30 cellular contexts compared by ENCODE assay signal in genomic region chr21:25688284-25689035, GRCh38. TPM values are rescaled to one million over a fixed set of nuclear protein-coding genes. Genes with fewer than 3 reads are reported as not detected.
DNase-seq lines count a peak whose midpoint lies in the region; ATAC-seq and TF ChIP-seq lines count a peak whose summit lies in the region.
"Had no signal": no experiment of that assay in that cellular context is flagged by ENCODE, and none has a peak within 500 bp of the region (broad histone marks: within the 10 kb centered on the region; RNA-seq: fewer than 3 reads in every experiment).

No MANE protein-coding gene starts in this region.

- peaks cover 2% of the 10 kb centered on the region for H3K27me3 Mint-ChIP-seq in activated T-cell treated with anti-CD3 and anti-CD28 coated beads, Interleukin-2, amount 50 U/mL, for 24 hours
- H3K27me3 Mint-ChIP-seq: activated B cell treated with CpG ODN at 0.5 μM for 24 hours; CD4-positive, alpha-beta memory T cell; naive B cell had no signal

- no peaks in the 10 kb centered on the region for H3K9me3 Mint-ChIP-seq in activated T-cell treated with anti-CD3 and anti-CD28 coated beads, Interleukin-2, amount 50 U/mL, for 24 hours
- H3K9me3 Mint-ChIP-seq: activated B cell treated with CpG ODN at 0.5 μM for 24 hours; activated naive CD8-positive, alpha-beta T cell treated with anti-CD3 and anti-CD28 coated beads for 36 hours; activated T-helper 2 cell treated with anti-CD3 and anti-CD28 coated beads, Interferon-gamma antibody, Interleukin-2, Interleukin-4, amounts not matched to agents 10 μg/mL and 5 μg/mL and 100 μg/mL, durations not matched to agents 14 hours and 24 hours and 36 hours; central memory CD8-positive, alpha-beta T cell; HFFc6; IgD-negative memory B cell; naive B cell had no signal

- no peaks in the 10 kb centered on the region for H3K36me3 Mint-ChIP-seq in activated T-cell treated with anti-CD3 and anti-CD28 coated beads, Interleukin-2, amount 50 U/mL, for 24 hours (ENCODE audit: low read depth)
- H3K36me3 Mint-ChIP-seq: activated naive CD8-positive, alpha-beta T cell treated with anti-CD3 and anti-CD28 coated beads for 36 hours; CD4-positive, alpha-beta memory T cell; IgD-negative memory B cell; naive B cell had no signal

- H3K27ac Mint-ChIP-seq in activated T-cell treated with anti-CD3 and anti-CD28 coated beads, Interleukin-2, amount 50 U/mL, for 24 hours: no peak overlapping the region
- H3K27ac Mint-ChIP-seq: activated B cell treated with CpG ODN at 0.5 μM for 24 hours; activated naive CD8-positive, alpha-beta T cell treated with anti-CD3 and anti-CD28 coated beads for 36 hours; activated T-helper 2 cell treated with anti-CD3 and anti-CD28 coated beads, Interferon-gamma antibody, Interleukin-2, Interleukin-4, amounts not matched to agents 10 μg/mL and 5 μg/mL and 100 μg/mL, durations not matched to agents 14 hours and 24 hours and 36 hours; HFFc6; IgD-negative memory B cell; naive B cell had no signal

- intact Hi-C loops in heart right ventricle (cut with DNase I): loop anchor here in 1 of 10 donors (5.0 kb wide), 1 partner anchor 46 kb away; no protein-coding TSS in a partner anchor
- intact Hi-C loops in Right ventricle myocardium inferior (cut with DNase I): loop anchor here (5.0 kb wide), 1 partner anchor 46 kb away; no protein-coding TSS in a partner anchor
- intact Hi-C loops in lower lobe of right lung (cut with DNase I): no loop called here
- intact Hi-C loops in upper lobe of right lung (cut with DNase I): no loop called here

- no peaks in the 10 kb centered on the region for H3K4me1 Mint-ChIP-seq in activated T-cell treated with anti-CD3 and anti-CD28 coated beads, Interleukin-2, amount 50 U/mL, for 24 hours (ENCODE audit: low read depth)
- H3K4me1 Mint-ChIP-seq: activated B cell treated with CpG ODN at 0.5 μM for 24 hours; activated naive CD8-positive, alpha-beta T cell treated with anti-CD3 and anti-CD28 coated beads for 36 hours; CD4-positive, alpha-beta memory T cell; central memory CD8-positive, alpha-beta T cell; IgD-negative memory B cell; naive B cell had no signal

- H3K4me1 ChIP-seq in heart right ventricle (peaks cover 0 to 71% (median 19%) of the 10 kb centered on the region in 9 donors), lower lobe of right lung (no peaks in the 10 kb centered on the region), upper lobe of right lung (peaks cover 3% of the 10 kb centered on the region)
- H3K4me1 ChIP-seq: thyroid gland had no signal

- H3K36me3 ChIP-seq in heart right ventricle (peaks cover 0 to 61% (median 3%) of the 10 kb centered on the region in 9 donors), lower lobe of right lung (no peaks in the 10 kb centered on the region), upper lobe of right lung (no peaks in the 10 kb centered on the region)
- H3K36me3 ChIP-seq: thyroid gland had no signal

- TF ChIP-seq CTCF in heart right ventricle (IDR thresholded peaks at IDR 0.05) (no peak), lower lobe of right lung (IDR thresholded peaks at IDR 0.05) (no peak), upper lobe of right lung (IDR thresholded peaks at IDR 0.05) (no peak)

- H3K27me3 ChIP-seq in heart right ventricle (no peaks in the 10 kb centered on the region), lower lobe of right lung (ENCODE audit: low read depth) (no peaks in the 10 kb centered on the region), upper lobe of right lung (no peaks in the 10 kb centered on the region)
- H3K27me3 ChIP-seq: dorsolateral prefrontal cortex, thyroid gland had no signal

- H3K9me3 ChIP-seq in heart right ventricle: no peaks in the 10 kb centered on the region
- no peaks in the 10 kb centered on the region for H3K9me3 ChIP-seq in lower lobe of right lung
- H3K9me3 ChIP-seq in upper lobe of right lung: no peaks in the 10 kb centered on the region
- H3K9me3 ChIP-seq: thyroid gland had no signal

- H3K4me3 Mint-ChIP-seq in activated T-cell treated with anti-CD3 and anti-CD28 coated beads, Interleukin-2, amount 50 U/mL, for 24 hours: no peak overlapping the region
- H3K4me3 Mint-ChIP-seq: activated B cell treated with CpG ODN at 0.5 μM for 24 hours; activated naive CD8-positive, alpha-beta T cell treated with anti-CD3 and anti-CD28 coated beads for 36 hours; CD4-positive, alpha-beta memory T cell; central memory CD8-positive, alpha-beta T cell; HFFc6; IgD-negative memory B cell; naive B cell had no signal

- H3K27ac ChIP-seq in heart right ventricle: peak overlapping the region in 9 of 10 donors; percentile 36 to 79 (median 63)
- peak overlapping the region; percentile 32 for H3K27ac ChIP-seq in lower lobe of right lung
- H3K27ac ChIP-seq in upper lobe of right lung: peak overlapping the region; percentile 52
- H3K27ac ChIP-seq: epithelial cell of prostate, thyroid gland had no signal

- no peak overlapping the region for H3K4me3 ChIP-seq in heart right ventricle
- H3K4me3 ChIP-seq in lower lobe of right lung: no peak overlapping the region
- H3K4me3 ChIP-seq in upper lobe of right lung: no peak overlapping the region
- H3K4me3 ChIP-seq: dorsolateral prefrontal cortex, thyroid gland had no signal

- DNase-seq in heart right ventricle (no peak), Right ventricle myocardium inferior (ENCODE audit: missing footprints) (no peak), dermis blood vessel endothelial cell (peak; percentile 41), lower lobe of right lung (no peak), upper lobe of right lung (no peak), glomerular visceral epithelial cell (ENCODE audit: extremely low spot score) (no peak), RPMI8226 (no peak)
- DNase-seq in activated T-cell treated with anti-CD3 and anti-CD28 coated beads, Interleukin-2, amount 50 U/mL, for 24 hours: no peak
- DNase-seq: 8988T; activated B cell treated with CpG ODN at 0.5 μM for 24 hours; activated CD4-positive, alpha-beta T cell treated with anti-CD3 and anti-CD28 coated beads, Interleukin-2, amount 50 U/mL, for 4 hours; activated CD8-positive, alpha-beta memory T cell treated with anti-CD3 and anti-CD28 coated beads, Interleukin-2, amount 50 U/mL, for 4 hours; activated naive CD8-positive, alpha-beta T cell treated with anti-CD3 and anti-CD28 coated beads for 36 hours; AML-193; CD4-positive, alpha-beta memory T cell; DMS 273 treated with DMSO at 0.1 percent for 48 hours; dorsolateral prefrontal cortex; HFFc6; kidney; mesenchymal stem cell; naive B cell; NCI-H2081; nucleus accumbens; stimulated activated naive CD8-positive, alpha-beta T cell treated with anti-CD3 and anti-CD28 coated beads, Interleukin-15, Interleukin-2, amounts not matched to agents 100 U/mL and 50 U/mL, for 24 hours; thyroid gland had no signal

- whole genome bisulfite sequencing in heart right ventricle, 2 donors: 64 to 68% methylated on average over 8 of the region's 8 CpGs

- ATAC-seq in heart right ventricle (peak in 7 of 8 donors; percentile 73 to 91 (median 79)), Right ventricle myocardium inferior (no peak), lower lobe of right lung (no peak), upper lobe of right lung (peak; percentile 44)
- ATAC-seq: SK-N-SH treated with all-trans-retinoic acid at 6 μM for 48 hours; stimulated activated naive CD8-positive, alpha-beta T cell treated with anti-CD3 and anti-CD28 coated beads, Interleukin-15, Interleukin-2, amounts not matched to agents 100 U/mL and 50 U/mL, for 24 hours had no signal

RNA-seq across cellular contexts. Expression of gene ATP5PF, which starts 46.2 kb away (rescaled TPM):
- total RNA-seq in heart right ventricle (100 to 1,000 TPM; 537 to 965 (median 854) TPM), Right ventricle myocardium inferior (969 TPM), dermis blood vessel endothelial cell (48.2 and 64.2 TPM in 2 replicates), lower lobe of right lung (75.8 TPM), upper lobe of right lung (76.7 TPM)
- 100 to 1,000 TPM; 596 to 726 TPM for polyA plus RNA-seq in heart right ventricle

RNA-seq across cellular contexts. Expression of gene GABPA, which starts 46.3 kb away (rescaled TPM):
- total RNA-seq in heart right ventricle (10 to 100 TPM; 11.0 to 18.4 (median 14.1) TPM), Right ventricle myocardium inferior (18.3 TPM), dermis blood vessel endothelial cell (41.6 and 44.4 TPM in 2 replicates), lower lobe of right lung (29.3 TPM), upper lobe of right lung (27.8 TPM)
- 10 to 100 TPM in 1 of 2 donors, 1 to 10 TPM in 1; 5.1 to 11.0 TPM for polyA plus RNA-seq in heart right ventricle

RNA-seq across cellular contexts. Expression of gene JAM2, which starts 49.4 kb away (rescaled TPM):
- total RNA-seq in heart right ventricle (10 to 100 TPM; 27.6 to 54.4 (median 34.5) TPM), Right ventricle myocardium inferior (38.2 TPM), dermis blood vessel endothelial cell (1.5 and 3.9 TPM in 2 replicates), lower lobe of right lung (36.2 TPM), upper lobe of right lung (38.6 TPM)
- 10 to 100 TPM; 15.3 to 37.7 TPM for polyA plus RNA-seq in heart right ventricle

Comparison
In these comparisons a context has a peak if more than half of its experiments do, and no peak if none do; other contexts are left out.
1. ATAC-seq: peak in heart right ventricle (7 of 8) and upper lobe of right lung (single experiment); none in Right ventricle myocardium inferior (single experiment) and lower lobe of right lung (0 of 2).
2. Peak in every context shown above with its lines, with median percentiles within 50 percentile points of each other: H3K27ac ChIP-seq.